ENCODE assay signal across 22 cellular contexts in the genomic region with DNA sequence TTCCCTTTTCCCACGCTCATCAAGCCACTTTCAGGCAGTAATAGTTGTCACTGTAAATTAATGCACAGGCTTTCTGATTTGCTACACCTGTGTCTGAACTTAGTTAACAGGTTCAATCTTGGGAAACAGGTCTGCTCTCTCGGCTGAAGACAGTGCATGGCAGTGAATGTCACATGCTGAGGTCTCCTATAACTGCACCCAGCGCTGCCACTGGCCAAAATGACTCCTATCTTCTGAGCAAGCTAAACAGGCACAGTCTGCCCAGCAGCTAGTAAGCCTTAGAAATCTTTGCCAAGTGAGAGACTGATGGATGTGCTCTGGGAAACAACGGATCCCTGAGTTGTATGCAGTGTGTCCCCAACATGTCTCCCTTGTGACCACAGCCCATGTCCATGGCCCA. TPM values are rescaled to one million over a fixed set of nuclear protein-coding genes. Genes with fewer than 3 reads are reported as not detected.
A peak's percentile ranks its signal among the peaks of the same experiment; 100 is the strongest.
DNase-seq lines count a peak whose midpoint lies in the region; ATAC-seq and TF ChIP-seq lines count a peak whose summit lies in the region.
"Had no signal": no experiment of that assay in that cellular context is flagged by ENCODE, and none has a peak within 500 bp of the region (broad histone marks: within the 10 kb centered on the region; RNA-seq: fewer than 3 reads in every experiment).

No MANE protein-coding gene starts in this region.

- peak overlapping the region; percentile 4 for H2BK5ac ChIP-seq in mesendoderm (ENCODE audit: low read length)

- H2BK15ac ChIP-seq in mesendoderm (replicated peaks; ENCODE audit: low read depth): no peak overlapping the region

- H3K9me3 ChIP-seq in upper lobe of right lung (no peaks in the 10 kb centered on the region), ascending aorta (no peaks in the 10 kb centered on the region)
- H3K9me3 ChIP-seq: colonic mucosa, gastroesophageal sphincter, HAP-1, lower lobe of right lung, psoas muscle, tibial artery had no signal

- H3K27me3 Mint-ChIP-seq in activated naive CD4-positive, alpha-beta T cell treated with anti-CD3 and anti-CD28 coated beads, Interleukin-2, amount 50 U/mL, for 24 hours: no peaks in the 10 kb centered on the region
- no peaks in the 10 kb centered on the region for H3K27me3 Mint-ChIP-seq in activated naive CD8-positive, alpha-beta T cell
- no peaks in the 10 kb centered on the region for H3K27me3 Mint-ChIP-seq in activated CD4-positive, alpha-beta memory T cell treated with anti-CD3 and anti-CD28 coated beads for 36 hours
- H3K27me3 Mint-ChIP-seq: activated CD8-positive, alpha-beta memory T cell treated with anti-CD3 and anti-CD28 coated beads, Interleukin-2, amount 10 ng/mL, durations not matched to agents 7 days and 5 days; natural killer cell treated with Interleukin-12 subunit alpha and Interleukin-12 subunit beta and Interleukin-15 and Interleukin-18, amount 100 ng/mL, for 72 hours had no signal

- POLR2A ChIA-PET in activated CD4-positive, alpha-beta memory T cell treated with anti-CD3 and anti-CD28 coated beads for 36 hours (lab: Charles Lee): no interaction called here

- H3K79me2 ChIP-seq in mesendoderm (ENCODE audit: control insufficient read depth, insufficient read depth, low read length): no peaks in the 10 kb centered on the region

- intact Hi-C loops in upper lobe of right lung (cut with DNase I): no loop called here
- intact Hi-C loops in activated CD4-positive, alpha-beta memory T cell treated with anti-CD3 and anti-CD28 coated beads for 36 hours (cut with micrococcal nuclease): no loop called here
- intact Hi-C loops in ascending aorta (cut with DNase I): no loop called here

- DNase-seq in activated naive CD4-positive, alpha-beta T cell treated with anti-CD3 and anti-CD28 coated beads, Interleukin-2, amount 50 U/mL, for 16 hours: no peak
- DNase-seq in mesendoderm: no peak
- no peak for DNase-seq in upper lobe of right lung
- DNase-seq in activated CD4-positive, alpha-beta memory T cell treated with anti-CD3 and anti-CD28 coated beads for 36 hours: no peak
- no peak for DNase-seq in ascending aorta (ENCODE audit: low spot score in 2 of 2)
- DNase-seq in NCI-H2227 treated with DMSO at 0.1 percent for 48 hours (lab: John Stamatoyannopoulos, UW): no peak
- DNase-seq: activated CD8-positive, alpha-beta memory T cell treated with anti-CD3 and anti-CD28 coated beads, Interleukin-2, amount 10 ng/mL, durations not matched to agents 7 days and 5 days; activated effector memory CD4-positive, alpha-beta T cell treated with anti-CD3 and anti-CD28 coated beads, Interleukin-2, amount 50 U/mL, for 16 hours; colonic mucosa; DMS79 treated with DMSO at 0.1 percent for 48 hours; immature natural killer cell; lower lobe of right lung; NCI-H1417; psoas muscle had no signal

- no peak overlapping the region for H3K23ac ChIP-seq in mesendoderm (ENCODE audit: low read length)

- H3K27ac ChIP-seq in mesendoderm (ENCODE audit: low read depth, low read length) (peak overlapping the region; percentile 32), upper lobe of right lung (no peak overlapping the region), ascending aorta (peak overlapping the region in 1 of 2 donors; percentile 61)
- H3K27ac ChIP-seq: colonic mucosa, gastroesophageal sphincter, lower lobe of right lung, psoas muscle had no signal

- H3K27ac Mint-ChIP-seq in activated naive CD4-positive, alpha-beta T cell treated with anti-CD3 and anti-CD28 coated beads, Interleukin-2, amount 50 U/mL, for 24 hours: peak overlapping the region; percentile 51
- peak overlapping the region; percentile 81 for H3K27ac Mint-ChIP-seq in activated naive CD8-positive, alpha-beta T cell
- no peak overlapping the region for H3K27ac Mint-ChIP-seq in activated CD4-positive, alpha-beta memory T cell treated with anti-CD3 and anti-CD28 coated beads for 36 hours
- H3K27ac Mint-ChIP-seq: activated CD8-positive, alpha-beta memory T cell treated with anti-CD3 and anti-CD28 coated beads, Interleukin-2, amount 10 ng/mL, durations not matched to agents 7 days and 5 days; T-helper 1 cell treated with Interleukin-12 subunit alpha and Interleukin-12 subunit beta and Interleukin-4 antibody, amounts not matched to agents 30 μg/mL and 1 μg/mL, for 36 hours had no signal

- no peak for TF ChIP-seq CTCF in upper lobe of right lung (IDR thresholded peaks at IDR 0.05)
- TF ChIP-seq CTCF in ascending aorta (IDR thresholded peaks at IDR 0.05): no peak

- no CpG with 5 or more reads among the region's 4 CpGs for WGBS in mesendoderm (ENCODE audit: extremely low coverage, insufficient coverage, low lambda C conversion rate)

- peak overlapping the region; percentile 62 for H2BK120ac ChIP-seq in mesendoderm (ENCODE audit: low read depth, low read length)

- CTCF ChIA-PET in activated CD4-positive, alpha-beta memory T cell treated with anti-CD3 and anti-CD28 coated beads for 36 hours (lab: Charles Lee): no interaction called here

- H3K4me1 ChIP-seq in mesendoderm (ENCODE audit: control insufficient read depth, low read depth, low read length): peaks cover 12% of the 10 kb centered on the region
- H3K4me1 ChIP-seq in upper lobe of right lung: no peaks in the 10 kb centered on the region
- H3K4me1 ChIP-seq in ascending aorta: peaks cover 4 to 17% of the 10 kb centered on the region in 2 donors
- H3K4me1 ChIP-seq: psoas muscle had no signal

- no peak overlapping the region for H3K4me3 ChIP-seq in mesendoderm (ENCODE audit: low read length)
- H3K4me3 ChIP-seq in upper lobe of right lung: no peak overlapping the region
- H3K4me3 ChIP-seq in ascending aorta: no peak overlapping the region
- H3K4me3 ChIP-seq: colonic mucosa, gastroesophageal sphincter, HAP-1, lower lobe of right lung, psoas muscle, tibial artery had no signal

- H3K4me3 Mint-ChIP-seq in activated naive CD4-positive, alpha-beta T cell treated with anti-CD3 and anti-CD28 coated beads, Interleukin-2, amount 50 U/mL, for 24 hours: no peak overlapping the region
- H3K4me3 Mint-ChIP-seq in activated naive CD8-positive, alpha-beta T cell: no peak overlapping the region
- H3K4me3 Mint-ChIP-seq in activated CD4-positive, alpha-beta memory T cell treated with anti-CD3 and anti-CD28 coated beads for 36 hours: no peak overlapping the region
- H3K4me3 Mint-ChIP-seq: activated CD8-positive, alpha-beta memory T cell treated with anti-CD3 and anti-CD28 coated beads, Interleukin-2, amount 10 ng/mL, durations not matched to agents 7 days and 5 days; immature natural killer cell; natural killer cell treated with Interleukin-12 subunit alpha and Interleukin-12 subunit beta and Interleukin-15 and Interleukin-18, amount 100 ng/mL, for 72 hours; T-helper 1 cell treated with Interleukin-12 subunit alpha and Interleukin-12 subunit beta and Interleukin-4 antibody, amounts not matched to agents 30 μg/mL and 1 μg/mL, for 36 hours had no signal

- H3K4me1 Mint-ChIP-seq in activated naive CD4-positive, alpha-beta T cell treated with anti-CD3 and anti-CD28 coated beads, Interleukin-2, amount 50 U/mL, for 24 hours: peaks cover 72% of the 10 kb centered on the region
- H3K4me1 Mint-ChIP-seq in activated naive CD8-positive, alpha-beta T cell (ENCODE audit: low read depth): peaks cover 67% of the 10 kb centered on the region
- peaks cover 40% of the 10 kb centered on the region for H3K4me1 Mint-ChIP-seq in activated CD4-positive, alpha-beta memory T cell treated with anti-CD3 and anti-CD28 coated beads for 36 hours (ENCODE audit: low read depth)

- H3K79me1 ChIP-seq in mesendoderm (ENCODE audit: low read length): peaks cover 1% of the 10 kb centered on the region

- peak overlapping the region; percentile 33 for H3K18ac ChIP-seq in mesendoderm (ENCODE audit: low read length)

- H3K36me3 Mint-ChIP-seq in activated naive CD4-positive, alpha-beta T cell treated with anti-CD3 and anti-CD28 coated beads, Interleukin-2, amount 50 U/mL, for 24 hours: peaks cover 8% of the 10 kb centered on the region
- H3K36me3 Mint-ChIP-seq in activated naive CD8-positive, alpha-beta T cell: peaks cover 4% of the 10 kb centered on the region
- peaks cover 7% of the 10 kb centered on the region for H3K36me3 Mint-ChIP-seq in activated CD4-positive, alpha-beta memory T cell treated with anti-CD3 and anti-CD28 coated beads for 36 hours
- H3K36me3 Mint-ChIP-seq: natural killer cell treated with Interleukin-12 subunit alpha and Interleukin-12 subunit beta and Interleukin-15 and Interleukin-18, amount 100 ng/mL, for 72 hours had no signal

- peak overlapping the region; percentile 19 for H3K56ac ChIP-seq in mesendoderm (ENCODE audit: low read length)

- H3K9ac ChIP-seq in mesendoderm (ENCODE audit: low read length): no peak overlapping the region

- H3K36me3 ChIP-seq in mesendoderm (ENCODE audit: control insufficient read depth, insufficient read depth, low read length) (no peaks in the 10 kb centered on the region), upper lobe of right lung (no peaks in the 10 kb centered on the region), ascending aorta (no peaks in the 10 kb centered on the region)
- H3K36me3 ChIP-seq: colonic mucosa, gastroesophageal sphincter, HAP-1, lower lobe of right lung, tibial artery had no signal

- H4K5ac ChIP-seq in mesendoderm (ENCODE audit: low read length): no peak overlapping the region

- H3K4me2 ChIP-seq in mesendoderm (ENCODE audit: low read length): no peak overlapping the region

- no peaks in the 10 kb centered on the region for H3K9me3 Mint-ChIP-seq in activated naive CD4-positive, alpha-beta T cell treated with anti-CD3 and anti-CD28 coated beads, Interleukin-2, amount 50 U/mL, for 24 hours
- no peaks in the 10 kb centered on the region for H3K9me3 Mint-ChIP-seq in activated naive CD8-positive, alpha-beta T cell (ENCODE audit: low read depth)
- H3K9me3 Mint-ChIP-seq in activated CD4-positive, alpha-beta memory T cell treated with anti-CD3 and anti-CD28 coated beads for 36 hours: peaks cover 5% of the 10 kb centered on the region
- H3K9me3 Mint-ChIP-seq: immature natural killer cell; natural killer cell treated with Interleukin-12 subunit alpha and Interleukin-12 subunit beta and Interleukin-15 and Interleukin-18, amount 100 ng/mL, for 72 hours; T-helper 1 cell treated with Interleukin-12 subunit alpha and Interleukin-12 subunit beta and Interleukin-4 antibody, amounts not matched to agents 30 μg/mL and 1 μg/mL, for 36 hours had no signal

- peak overlapping the region; percentile 87 for H3K4ac ChIP-seq in mesendoderm (ENCODE audit: low read depth, low read length)

- ATAC-seq in upper lobe of right lung: peak; percentile 21
- ATAC-seq: activated CD8-positive, alpha-beta memory T cell treated with anti-CD3 and anti-CD28 coated beads, Interleukin-2, amount 10 ng/mL, durations not matched to agents 7 days and 5 days; gastroesophageal sphincter; lower lobe of right lung; natural killer cell treated with Interleukin-12 subunit alpha and Interleukin-12 subunit beta and Interleukin-15 and Interleukin-18, amount 100 ng/mL, for 72 hours; psoas muscle; Right ventricle myocardium inferior had no signal

- H3K27me3 ChIP-seq in mesendoderm (ENCODE audit: insufficient read depth, low read length, poor library complexity): no peaks in the 10 kb centered on the region
- no peaks in the 10 kb centered on the region for H3K27me3 ChIP-seq in upper lobe of right lung
- no peaks in the 10 kb centered on the region for H3K27me3 ChIP-seq in ascending aorta
- H3K27me3 ChIP-seq: colonic mucosa, gastroesophageal sphincter, tibial artery had no signal

- peak overlapping the region; percentile 8 for H2AK5ac ChIP-seq in mesendoderm (ENCODE audit: low read length)

- no peak overlapping the region for H4K8ac ChIP-seq in mesendoderm (ENCODE audit: low read depth, low read length)

RNA-seq across cellular contexts. Expression of a gene that starts 25.2 kb away (rescaled TPM):
- 45.2 TPM for polyA plus RNA-seq in mesendoderm (2013, experiment 1 of 2)
- 47.9 TPM for polyA plus RNA-seq in mesendoderm (2013, experiment 2 of 2)
- total RNA-seq in upper lobe of right lung: 103 TPM
- 10 to 100 TPM; 59.1 to 63.5 TPM for total RNA-seq in activated CD4-positive, alpha-beta memory T cell treated with anti-CD3 and anti-CD28 coated beads for 36 hours
- 96.3 TPM for total RNA-seq in ascending aorta
